In the genomic region with DNA sequence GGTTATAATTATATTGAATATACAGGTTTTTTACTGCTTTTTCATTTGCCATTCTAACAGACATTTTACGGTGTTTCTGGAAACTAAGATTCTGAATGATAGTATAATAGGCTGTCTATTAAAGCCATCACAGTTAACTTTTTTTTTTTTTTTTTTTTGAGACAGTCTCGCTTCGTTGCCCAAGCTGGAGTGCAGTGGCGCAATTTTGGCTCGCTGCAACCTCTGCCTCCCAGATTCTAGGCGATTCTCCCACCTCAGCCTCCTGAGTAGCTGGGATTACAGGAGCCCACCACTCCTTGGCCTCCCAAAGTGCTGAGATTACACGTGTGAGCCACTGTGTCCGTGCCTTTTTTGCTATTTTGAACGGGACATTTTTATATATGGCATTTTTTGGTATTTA, we compare ENCODE assay signal across 9 cellular contexts. TPM values are rescaled to one million over a fixed set of nuclear protein-coding genes. Genes with fewer than 3 reads are reported as not detected.
"Had no signal": no experiment of that assay in that cellular context is flagged by ENCODE, and none has a peak within 500 bp of the region (broad histone marks: within the 10 kb centered on the region; RNA-seq: fewer than 3 reads in every experiment).

No MANE protein-coding gene starts in this region.

- DNase-seq: GM23248, GOT3, H7, H9, HCEC 1CT, HFFc6 had no signal

- H3K9me3 Mint-ChIP-seq: GM23338, H9, HFFc6 had no signal

- H3K27ac Mint-ChIP-seq: GM23338, H9, HFFc6 had no signal

- H3K27ac ChIP-seq: GM23248 had no signal

- ATAC-seq: GM23338, HCT116 had no signal

- H3K4me3 Mint-ChIP-seq: GM23338, H9, HFFc6 had no signal

RNA-seq across cellular contexts. Expression of a gene that starts 4.4 kb away (rescaled TPM):
- total RNA-seq: GM23248, H4, HFFc6 had no signal

RNA-seq across cellular contexts. Expression of a gene that starts 55.5 kb away (rescaled TPM):
- total RNA-seq: GM23248, H4 had no signal
